In the genomic region with DNA sequence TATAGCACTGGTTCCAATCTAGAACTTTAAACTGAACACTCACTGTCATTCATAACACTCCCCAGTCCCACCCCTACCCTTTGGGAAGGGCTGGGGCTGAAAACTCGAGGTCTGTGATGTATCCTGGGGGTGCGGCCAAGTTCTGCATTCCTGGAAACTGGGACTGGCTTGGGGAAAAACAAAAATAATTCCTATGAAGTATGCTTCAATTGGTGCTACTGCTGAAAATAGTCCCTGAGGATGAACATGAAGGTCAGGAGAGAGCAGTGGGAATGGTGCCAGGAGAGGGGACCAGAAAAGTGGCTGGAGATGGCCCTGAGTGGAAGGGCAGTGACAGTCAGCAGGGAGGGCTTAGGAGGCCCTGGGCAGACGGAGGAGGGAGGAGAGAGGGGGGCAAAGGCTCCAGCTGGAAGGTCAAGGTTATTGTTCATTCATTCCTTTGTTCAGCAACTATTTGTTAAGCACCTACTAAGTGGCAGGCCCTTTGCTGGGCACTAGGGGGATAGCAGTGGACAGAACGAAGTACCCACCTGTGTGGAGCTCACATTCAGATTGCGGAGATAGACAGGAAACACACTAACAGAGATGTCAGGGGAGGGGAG, we compare ENCODE assay signal across 2 cellular contexts.
TF ChIP-seq lines count a peak whose summit lies in the region.

No MANE protein-coding gene starts in this region.

TF ChIP-seq in liver, 16 proteins besides CTCF, POLR2A, EP300 and RAD21:
- TF ChIP-seq NR2F2 (IDR thresholded peaks at IDR 0.05) (peak; percentile 81), RXRA (IDR thresholded peaks at IDR 0.05) (peak in 1 of 2 donors; percentile 4), GABPA (IDR thresholded peaks at IDR 0.05 in 1 of 2, conservative IDR thresholded peaks at IDR 0.05 in 1 of 2) (no peak)

TF ChIP-seq in HepG2, 621 proteins besides CTCF, POLR2A, EP300 and RAD21:
- no peak for TF ChIP-seq ZNF720 (CRISPR knock-in tag; IDR thresholded peaks at IDR 0.05)
- TF ChIP-seq MBNL3 (CRISPR knock-in tag; conservative IDR thresholded peaks at IDR 0.05): no peak
- TF ChIP-seq, protein P1, sequence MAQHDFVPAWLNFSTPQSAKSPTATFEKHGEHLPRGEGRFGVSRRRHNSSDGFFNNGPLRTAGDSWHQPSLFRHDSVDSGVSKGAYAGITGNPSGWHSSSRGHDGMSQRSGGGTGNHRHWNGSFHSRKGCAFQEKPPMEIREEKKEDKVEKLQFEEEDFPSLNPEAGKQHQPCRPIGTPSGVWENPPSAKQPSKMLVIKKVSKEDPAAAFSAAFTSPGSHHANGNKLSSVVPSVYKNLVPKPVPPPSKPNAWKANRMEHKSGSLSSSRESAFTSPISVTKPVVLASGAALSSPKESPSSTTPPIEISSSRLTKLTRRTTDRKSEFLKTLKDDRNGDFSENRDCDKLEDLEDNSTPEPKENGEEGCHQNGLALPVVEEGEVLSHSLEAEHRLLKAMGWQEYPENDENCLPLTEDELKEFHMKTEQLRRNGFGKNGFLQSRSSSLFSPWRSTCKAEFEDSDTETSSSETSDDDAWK (CRISPR knock-in tag; IDR thresholded peaks at IDR 0.05): no peak
- TF ChIP-seq, protein P2, sequence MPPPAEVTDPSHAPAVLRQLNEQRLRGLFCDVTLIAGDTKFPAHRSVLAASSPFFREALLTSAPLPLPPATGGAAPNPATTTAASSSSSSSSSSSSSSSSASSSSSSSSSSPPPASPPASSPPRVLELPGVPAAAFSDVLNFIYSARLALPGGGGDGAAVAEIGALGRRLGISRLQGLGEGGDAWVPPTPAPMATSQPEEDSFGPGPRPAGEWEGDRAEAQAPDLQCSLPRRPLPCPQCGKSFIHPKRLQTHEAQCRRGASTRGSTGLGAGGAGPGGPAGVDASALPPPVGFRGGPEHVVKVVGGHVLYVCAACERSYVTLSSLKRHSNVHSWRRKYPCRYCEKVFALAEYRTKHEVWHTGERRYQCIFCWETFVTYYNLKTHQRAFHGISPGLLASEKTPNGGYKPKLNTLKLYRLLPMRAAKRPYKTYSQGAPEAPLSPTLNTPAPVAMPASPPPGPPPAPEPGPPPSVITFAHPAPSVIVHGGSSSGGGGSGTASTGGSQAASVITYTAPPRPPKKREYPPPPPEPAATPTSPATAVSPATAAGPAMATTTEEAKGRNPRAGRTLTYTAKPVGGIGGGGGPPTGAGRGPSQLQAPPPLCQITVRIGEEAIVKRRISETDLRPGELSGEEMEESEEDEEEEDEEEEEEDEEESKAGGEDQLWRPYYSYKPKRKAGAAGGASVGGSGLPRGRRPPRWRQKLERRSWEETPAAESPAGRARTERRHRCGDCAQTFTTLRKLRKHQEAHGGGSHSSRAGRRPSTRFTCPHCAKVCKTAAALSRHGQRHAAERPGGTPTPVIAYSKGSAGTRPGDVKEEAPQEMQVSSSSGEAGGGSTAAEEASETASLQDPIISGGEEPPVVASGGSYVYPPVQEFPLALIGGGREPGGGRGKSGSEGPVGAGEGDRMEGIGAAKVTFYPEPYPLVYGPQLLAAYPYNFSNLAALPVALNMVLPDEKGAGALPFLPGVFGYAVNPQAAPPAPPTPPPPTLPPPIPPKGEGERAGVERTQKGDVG (CRISPR knock-in tag; IDR thresholded peaks at IDR 0.05; ENCODE audit: borderline replicate concordance): no peak
- TF ChIP-seq ZNF724P (CRISPR knock-in tag; IDR thresholded peaks at IDR 0.05; ENCODE audit: borderline replicate concordance): no peak
- TF ChIP-seq FOXM1 (CRISPR knock-in tag; IDR thresholded peaks at IDR 0.05): no peak
